In the genomic region with DNA sequence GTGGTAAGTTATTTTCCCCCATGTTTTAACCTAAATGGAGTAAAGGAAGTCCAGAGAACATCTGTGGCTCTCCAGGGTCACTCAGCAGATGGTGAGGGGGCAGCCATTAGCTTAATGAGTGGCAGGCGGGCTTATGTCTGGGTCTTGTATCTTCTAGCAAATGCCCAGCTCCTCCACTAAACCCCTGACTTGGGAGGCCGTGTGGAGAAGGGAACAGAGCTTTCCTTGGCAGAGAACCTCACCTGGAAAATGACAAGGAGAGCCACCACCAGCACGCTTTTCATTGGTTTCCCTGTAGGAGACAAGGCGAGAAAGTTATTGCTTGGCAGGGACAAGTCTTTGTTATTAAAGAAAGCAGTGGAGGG, we compare ENCODE assay signal across 12 cellular contexts. TPM values are rescaled to one million over a fixed set of nuclear protein-coding genes. Genes with fewer than 3 reads are reported as not detected.
DNase-seq lines count a peak whose midpoint lies in the region; ATAC-seq, FAIRE-seq and TF ChIP-seq lines count a peak whose summit lies in the region.
"Had no signal": no experiment of that assay in that cellular context is flagged by ENCODE, and none has a peak within 500 bp of the region (broad histone marks: within the 10 kb centered on the region; RNA-seq: fewer than 3 reads in every experiment).

No MANE protein-coding gene starts in this region.

- TF ChIP-seq POLR2A in uterus (IDR thresholded peaks at IDR 0.05) (no peak), HepG2 (IDR thresholded peaks at IDR 0.05; ENCODE audit: insufficient read depth in 1 of 2, low read depth in 2 of 2, low read length in 2 of 2) (no peak)

- POLR2A ChIA-PET in HepG2 (lab: Yijun Ruan, JAX), result interaction anchor here (1.9 to 2.0 kb wide), 2 partner anchors 9 to 82 kb away, joined by 6 to 19 read pairs; no protein-coding TSS in a partner anchor

- intact Hi-C loops in left ventricle myocardium inferior (cut with micrococcal nuclease) (loop anchor here (5.0 kb wide), 1 partner anchor 116 kb away; the partner anchor contains the start of gene IGFBP4), Right ventricle myocardium inferior (cut with DNase I) (loop anchor here (1.0 kb wide), 1 partner anchor 82 kb away; no protein-coding TSS in a partner anchor), uterus (cut with DNase I; ENCODE audit: low total_unique reads) (no loop called here), HepG2 (cut with micrococcal nuclease; ENCODE audit: unreplicated experiment) (no loop called here)
- intact Hi-C loops in activated T-helper 2 cell treated with anti-CD3 and anti-CD28 coated beads, Interferon-gamma antibody, Interleukin-2, Interleukin-4, amounts not matched to agents 10 μg/mL and 5 μg/mL and 100 μg/mL, durations not matched to agents 14 hours and 24 hours and 36 hours (cut with micrococcal nuclease), result no loop called here

- FAIRE-seq in HepG2 (lab: Jason Lieb, UNC), result no peak
- FAIRE-seq: urothelium cell line had no signal

- 91% methylated on average over 4 of the region's 4 CpGs for WGBS in HepG2 (ENCODE audit: low lambda C conversion rate)

- no TSS peak for BruUV-seq in HepG2 (replicated peaks; lab: Mats Ljungman, UMichigan)

- H3K27ac ChIP-seq in left ventricle myocardium inferior (replicated peaks) (peak overlapping the region; percentile 92), uterus (peak overlapping the region; percentile 74 to 83), HepG2 (ENCODE audit: extremely low read length, insufficient read depth, low read length) (no peak overlapping the region)

- H3K4me3 ChIP-seq in left ventricle myocardium inferior (no peak overlapping the region), uterus (no peak overlapping the region), HepG2 (replicated peaks in 1 of 3; ENCODE audit: insufficient read depth in 1 of 3, low read depth in 2 of 3, low read length in 3 of 3) (no peak overlapping the region)

- no peak for DNase-seq in left ventricle myocardium inferior
- DNase-seq in Right ventricle myocardium inferior (ENCODE audit: missing footprints), result no peak
- DNase-seq in activated T-helper 2 cell treated with anti-CD3 and anti-CD28 coated beads, Interferon-gamma antibody, Interleukin-2, Interleukin-4, amounts not matched to agents 10 μg/mL and 5 μg/mL and 100 μg/mL, durations not matched to agents 14 hours and 24 hours and 36 hours (ENCODE audit: low spot score), result no peak
- DNase-seq in naive B cell, result no peak
- no peak for DNase-seq in uterus
- DNase-seq in NCI-H146 treated with DMSO at 0.1 percent for 48 hours (lab: John Stamatoyannopoulos, UW; ENCODE audit: unreplicated experiment), result no peak
- no peak for DNase-seq in HepG2 (ENCODE audit: low spot score)
- DNase-seq: activated CD4-positive, CD25-positive, alpha-beta regulatory T cell; NCI-H187; stimulated activated CD4-positive, alpha-beta T cell treated with anti-CD3 and anti-CD28 coated beads, Interleukin-4, amount 100 ng/mL, for 24 hours had no signal

- in situ Hi-C loops in HepG2 (cut with HindIII; ENCODE audit: extremely low pct_ligation_motif_present, low pct_unique_long_range_greater_than_20kb), result no loop called here

- TF ChIP-seq CTCF in left ventricle myocardium inferior (IDR thresholded peaks at IDR 0.05; ENCODE audit: borderline replicate concordance) (no peak), uterus (IDR thresholded peaks at IDR 0.05) (no peak), HepG2 (CRISPR knock-in tag; IDR thresholded peaks at IDR 0.05) (no peak)

- H3K27me3 ChIP-seq in left ventricle myocardium inferior (ENCODE audit: low read depth) (peaks cover 27% of the 10 kb centered on the region), uterus (no peaks in the 10 kb centered on the region), HepG2 (ENCODE audit: control insufficient read depth in 1 of 2, insufficient read depth in 2 of 2, low read length in 2 of 2) (peaks cover 3 to 27% of the 10 kb centered on the region in 2 experiments; a peak in 2 of 5 replicates)

- no peak overlapping the region for H2AFZ ChIP-seq in HepG2 (ENCODE audit: low read length)

- H3K9me3 ChIP-seq in left ventricle myocardium inferior (replicated peaks) (no peaks in the 10 kb centered on the region), uterus (no peaks in the 10 kb centered on the region), HepG2 (ENCODE audit: low read length) (no peaks in the 10 kb centered on the region)

- H3K79me2 ChIP-seq in HepG2 (ENCODE audit: insufficient read depth, low read length), result no peaks in the 10 kb centered on the region

- H3K9ac ChIP-seq in HepG2 (ENCODE audit: insufficient read depth, low read depth, low read length), result no peak overlapping the region

- ATAC-seq in Right ventricle myocardium inferior (no peak), naive B cell (ENCODE audit: low read depth in 2 of 2) (no peak), HepG2 (no peak), GM21619 (IDR thresholded peaks at IDR 0.05; ENCODE audit: unreplicated experiment) (no peak)

- CTCF ChIA-PET in HepG2 (lab: Yijun Ruan, JAX; ENCODE audit: low intra/inter-chr PET ratio, low total read pairs), result interaction anchor here (3.1 kb wide), 1 partner anchor 26 kb away, joined by 57 read pairs; no protein-coding TSS in a partner anchor

- peaks cover 75% of the 10 kb centered on the region for H3K4me1 ChIP-seq in left ventricle myocardium inferior
- H3K4me1 ChIP-seq in uterus, result peaks cover 0 to 4% of the 10 kb centered on the region in 2 donors
- peaks cover 74% of the 10 kb centered on the region for H3K4me1 ChIP-seq in HepG2 (ENCODE audit: insufficient read depth, low read length)

- H3K36me3 Mint-ChIP-seq in activated T-helper 2 cell treated with anti-CD3 and anti-CD28 coated beads, Interferon-gamma antibody, Interleukin-2, Interleukin-4, amounts not matched to agents 10 μg/mL and 5 μg/mL and 100 μg/mL, durations not matched to agents 14 hours and 24 hours and 36 hours (ENCODE audit: low read depth), result peaks cover 97% of the 10 kb centered on the region
- H3K36me3 Mint-ChIP-seq in naive B cell, result peaks cover 26 to 45% of the 10 kb centered on the region in 2 donors

- no peaks in the 10 kb centered on the region for H4K20me1 ChIP-seq in HepG2 (ENCODE audit: insufficient read depth, low read length)

- H3K27me3 Mint-ChIP-seq in activated T-helper 2 cell treated with anti-CD3 and anti-CD28 coated beads, Interferon-gamma antibody, Interleukin-2, Interleukin-4, amounts not matched to agents 10 μg/mL and 5 μg/mL and 100 μg/mL, durations not matched to agents 14 hours and 24 hours and 36 hours (ENCODE audit: low read depth), result no peaks in the 10 kb centered on the region
- H3K27me3 Mint-ChIP-seq in naive B cell, result no peaks in the 10 kb centered on the region

- H3K9me3 Mint-ChIP-seq in activated T-helper 2 cell treated with anti-CD3 and anti-CD28 coated beads, Interferon-gamma antibody, Interleukin-2, Interleukin-4, amounts not matched to agents 10 μg/mL and 5 μg/mL and 100 μg/mL, durations not matched to agents 14 hours and 24 hours and 36 hours, result no peaks in the 10 kb centered on the region
- H3K9me3 Mint-ChIP-seq in naive B cell, result no peaks in the 10 kb centered on the region

- TF ChIP-seq EP300 in HepG2 (IDR thresholded peaks at IDR 0.05; ENCODE audit: low read depth in 2 of 2, low read length in 2 of 2), result no peak
- TF ChIP-seq EP300 in HepG2 (CRISPR knock-in tag; IDR thresholded peaks at IDR 0.05; ENCODE audit: borderline replicate concordance), result no peak

- peak overlapping the region; percentile 95 for H3K4me3 Mint-ChIP-seq in activated T-helper 2 cell treated with anti-CD3 and anti-CD28 coated beads, Interferon-gamma antibody, Interleukin-2, Interleukin-4, amounts not matched to agents 10 μg/mL and 5 μg/mL and 100 μg/mL, durations not matched to agents 14 hours and 24 hours and 36 hours (ENCODE audit: low read depth)
- peak overlapping the region in 5 of 8 donors; percentile 24 to 71 (median 60) for H3K4me3 Mint-ChIP-seq in naive B cell

- H3K27ac Mint-ChIP-seq in activated T-helper 2 cell treated with anti-CD3 and anti-CD28 coated beads, Interferon-gamma antibody, Interleukin-2, Interleukin-4, amounts not matched to agents 10 μg/mL and 5 μg/mL and 100 μg/mL, durations not matched to agents 14 hours and 24 hours and 36 hours, result peak overlapping the region; percentile 66
- peak overlapping the region in 5 of 6 donors; percentile 79 to 100 (median 95) for H3K27ac Mint-ChIP-seq in naive B cell

- H3K36me3 ChIP-seq in left ventricle myocardium inferior (no peaks in the 10 kb centered on the region), uterus (no peaks in the 10 kb centered on the region), HepG2 (replicated peaks in 1 of 2; ENCODE audit: control insufficient read depth in 1 of 2, insufficient read depth in 2 of 2, low read length in 2 of 2) (no peaks in the 10 kb centered on the region)

- no peak for TF ChIP-seq RAD21 in HepG2 (CRISPR knock-in tag; IDR thresholded peaks at IDR 0.05)

- peaks cover 74% of the 10 kb centered on the region for H3K4me1 Mint-ChIP-seq in activated T-helper 2 cell treated with anti-CD3 and anti-CD28 coated beads, Interferon-gamma antibody, Interleukin-2, Interleukin-4, amounts not matched to agents 10 μg/mL and 5 μg/mL and 100 μg/mL, durations not matched to agents 14 hours and 24 hours and 36 hours (ENCODE audit: low read depth)
- H3K4me1 Mint-ChIP-seq in naive B cell, result peaks cover 84 to 100% (median 97%) of the 10 kb centered on the region in 3 donors

- no peak overlapping the region for H3K4me2 ChIP-seq in HepG2 (ENCODE audit: low read depth, low read length)

RNA-seq across cellular contexts. Expression of gene CCR7, which starts 6.6 kb away (rescaled TPM):
- total RNA-seq in left ventricle myocardium inferior, result not detected
- total RNA-seq in Right ventricle myocardium inferior, result not detected
- total RNA-seq in activated T-helper 2 cell treated with anti-CD3 and anti-CD28 coated beads, Interferon-gamma antibody, Interleukin-2, Interleukin-4, amounts not matched to agents 10 μg/mL and 5 μg/mL and 100 μg/mL, durations not matched to agents 14 hours and 24 hours and 36 hours, result 367 and 374 TPM in 2 replicates
- 100 to 1,000 TPM; 442 to 802 (median 622) TPM for polyA plus RNA-seq in naive B cell (ENCODE audit: low read depth in 6 of 6)
- under 1 TPM in 1 of 4 donors, not detected in 3; 0.14 TPM for total RNA-seq in uterus
- total RNA-seq in HepG2 (2016; rRNA removed; fragmentation: Illumina TruSeq; extraction: Trizol), result 0.04 TPM in 1 of 2 replicates, not detected in the other
- not detected in 2 replicates for total RNA-seq in HepG2 (2016; cell fraction: cytosol; rRNA removed; fragmentation: Illumina TruSeq; extraction: Trizol; ENCODE audit: low read depth)
- 0.09 TPM in 1 of 2 replicates, not detected in the other for total RNA-seq in HepG2 (2016; cell fraction: insoluble cytoplasmic fraction; rRNA removed; fragmentation: Illumina TruSeq; extraction: Trizol)
- total RNA-seq in HepG2 (2016; cell fraction: membrane; rRNA removed; fragmentation: Illumina TruSeq; extraction: Trizol), result not detected in 2 replicates
- not detected in 2 replicates for total RNA-seq in HepG2 (2016; cell fraction: nucleus; rRNA removed; fragmentation: Illumina TruSeq; extraction: Trizol)
- 0.53 and 0.55 TPM in 2 replicates for polyA plus RNA-seq in HepG2 (2011; rRNA removed)
- 0.59 and 0.70 TPM in 2 replicates for polyA plus RNA-seq in HepG2 (2011; cell fraction: cytosol; rRNA removed)
- 0.31 and 1.1 TPM in 2 replicates for polyA plus RNA-seq in HepG2 (2011; cell fraction: nucleus; rRNA removed)
- polyA plus RNA-seq in HepG2 (2012), result 1.1 and 1.5 TPM in 2 replicates
- polyA plus RNA-seq in HepG2 (2016; cell fraction: cytosol; fragmentation: Illumina TruSeq; extraction: Trizol; ENCODE audit: low read depth), result not detected in 2 replicates
- not detected in 2 replicates for polyA plus RNA-seq in HepG2 (2016; cell fraction: insoluble cytoplasmic fraction; fragmentation: Illumina TruSeq; extraction: Trizol; ENCODE audit: low read depth)
- not detected in 2 replicates for polyA plus RNA-seq in HepG2 (2016; cell fraction: membrane; fragmentation: Illumina TruSeq; extraction: Trizol; ENCODE audit: low read depth)
- not detected in 2 replicates for polyA plus RNA-seq in HepG2 (2016; cell fraction: nucleus; fragmentation: Illumina TruSeq; extraction: Trizol; ENCODE audit: insufficient read depth, low read depth)
- polyA minus RNA-seq in HepG2 (2011; rRNA and poly(A)+ RNA removed; ENCODE audit: low replicate concordance), result 1.4 and 3.5 TPM in 2 replicates
- 0.40 TPM in 1 of 2 replicates, not detected in the other for polyA minus RNA-seq in HepG2 (2011; cell fraction: cytosol; rRNA and poly(A)+ RNA removed)
- polyA minus RNA-seq in HepG2 (2011; cell fraction: nucleus; rRNA and poly(A)+ RNA removed), result 0.37 TPM in 1 of 2 replicates, not detected in the other

RNA-seq across cellular contexts. Expression of gene TNS4, which starts 57.2 kb away (rescaled TPM):
- not detected for total RNA-seq in left ventricle myocardium inferior
- not detected for total RNA-seq in Right ventricle myocardium inferior
- total RNA-seq in activated T-helper 2 cell treated with anti-CD3 and anti-CD28 coated beads, Interferon-gamma antibody, Interleukin-2, Interleukin-4, amounts not matched to agents 10 μg/mL and 5 μg/mL and 100 μg/mL, durations not matched to agents 14 hours and 24 hours and 36 hours, result 8.7 and 9.0 TPM in 2 replicates
- not detected for polyA plus RNA-seq in naive B cell (ENCODE audit: low read depth in 6 of 6)
- 1 to 10 TPM in 1 of 4 donors, under 1 TPM in 2, not detected in 1; 0.09 to 2.6 (median 0.28) TPM for total RNA-seq in uterus
- total RNA-seq in HepG2 (2016; rRNA removed; fragmentation: Illumina TruSeq; extraction: Trizol), result 0.58 TPM in 2 replicates
- 0.18 and 0.20 TPM in 2 replicates for total RNA-seq in HepG2 (2016; cell fraction: cytosol; rRNA removed; fragmentation: Illumina TruSeq; extraction: Trizol; ENCODE audit: low read depth)
- 0.32 and 0.51 TPM in 2 replicates for total RNA-seq in HepG2 (2016; cell fraction: insoluble cytoplasmic fraction; rRNA removed; fragmentation: Illumina TruSeq; extraction: Trizol)
- total RNA-seq in HepG2 (2016; cell fraction: membrane; rRNA removed; fragmentation: Illumina TruSeq; extraction: Trizol), result 0.31 and 0.38 TPM in 2 replicates
- total RNA-seq in HepG2 (2016; cell fraction: nucleus; rRNA removed; fragmentation: Illumina TruSeq; extraction: Trizol), result 0.37 and 1.3 TPM in 2 replicates
- 1.7 and 2.1 TPM in 2 replicates for polyA plus RNA-seq in HepG2 (2011; rRNA removed)
- polyA plus RNA-seq in HepG2 (2011; cell fraction: cytosol; rRNA removed), result 0.69 and 1.3 TPM in 2 replicates
- polyA plus RNA-seq in HepG2 (2011; cell fraction: nucleus; rRNA removed), result 7.1 and 10.8 TPM in 2 replicates
- 0.37 and 0.42 TPM in 2 replicates for polyA plus RNA-seq in HepG2 (2012)
- 0.20 and 0.22 TPM in 2 replicates for polyA plus RNA-seq in HepG2 (2016; cell fraction: cytosol; fragmentation: Illumina TruSeq; extraction: Trizol; ENCODE audit: low read depth)
- 1.3 and 2.3 TPM in 2 replicates for polyA plus RNA-seq in HepG2 (2016; cell fraction: insoluble cytoplasmic fraction; fragmentation: Illumina TruSeq; extraction: Trizol; ENCODE audit: low read depth)
- polyA plus RNA-seq in HepG2 (2016; cell fraction: membrane; fragmentation: Illumina TruSeq; extraction: Trizol; ENCODE audit: low read depth), result 0.34 and 0.72 TPM in 2 replicates
- polyA plus RNA-seq in HepG2 (2016; cell fraction: nucleus; fragmentation: Illumina TruSeq; extraction: Trizol; ENCODE audit: insufficient read depth, low read depth), result 4.4 and 6.8 TPM in 2 replicates
- 7.4 and 24.1 TPM in 2 replicates for polyA minus RNA-seq in HepG2 (2011; rRNA and poly(A)+ RNA removed; ENCODE audit: low replicate concordance)
- 2.6 and 3.7 TPM in 2 replicates for polyA minus RNA-seq in HepG2 (2011; cell fraction: cytosol; rRNA and poly(A)+ RNA removed)
- polyA minus RNA-seq in HepG2 (2011; cell fraction: nucleus; rRNA and poly(A)+ RNA removed), result 4.0 and 6.1 TPM in 2 replicates

Comparison
In these comparisons a context has a peak if more than half of its experiments do, and no peak if none do; other contexts are left out.
1. RNA of gene CCR7, which starts 6.6 kb away (total RNA-seq): 367 to 374 TPM in activated T-helper 2 cell treated with anti-CD3 and anti-CD28 coated beads, Interferon-gamma antibody, Interleukin-2, Interleukin-4, amounts not matched to agents 10 μg/mL and 5 μg/mL and 100 μg/mL, durations not matched to agents 14 hours and 24 hours and 36 hours; 0.14 TPM in uterus, 0.04 to 0.09 TPM in HepG2, not detected in Right ventricle myocardium inferior (single experiment) and not detected in left ventricle myocardium inferior (single experiment); every median in the first group is over 100 times any median in the second.
2. intact Hi-C loops: an anchor here in left ventricle myocardium inferior (5.0 kb wide) and Right ventricle myocardium inferior (1.0 kb wide); none called in activated T-helper 2 cell treated with anti-CD3 and anti-CD28 coated beads, Interferon-gamma antibody, Interleukin-2, Interleukin-4, amounts not matched to agents 10 μg/mL and 5 μg/mL and 100 μg/mL, durations not matched to agents 14 hours and 24 hours and 36 hours, uterus and HepG2.